ENCODE assay signal across 9 cellular contexts in the genomic region with DNA sequence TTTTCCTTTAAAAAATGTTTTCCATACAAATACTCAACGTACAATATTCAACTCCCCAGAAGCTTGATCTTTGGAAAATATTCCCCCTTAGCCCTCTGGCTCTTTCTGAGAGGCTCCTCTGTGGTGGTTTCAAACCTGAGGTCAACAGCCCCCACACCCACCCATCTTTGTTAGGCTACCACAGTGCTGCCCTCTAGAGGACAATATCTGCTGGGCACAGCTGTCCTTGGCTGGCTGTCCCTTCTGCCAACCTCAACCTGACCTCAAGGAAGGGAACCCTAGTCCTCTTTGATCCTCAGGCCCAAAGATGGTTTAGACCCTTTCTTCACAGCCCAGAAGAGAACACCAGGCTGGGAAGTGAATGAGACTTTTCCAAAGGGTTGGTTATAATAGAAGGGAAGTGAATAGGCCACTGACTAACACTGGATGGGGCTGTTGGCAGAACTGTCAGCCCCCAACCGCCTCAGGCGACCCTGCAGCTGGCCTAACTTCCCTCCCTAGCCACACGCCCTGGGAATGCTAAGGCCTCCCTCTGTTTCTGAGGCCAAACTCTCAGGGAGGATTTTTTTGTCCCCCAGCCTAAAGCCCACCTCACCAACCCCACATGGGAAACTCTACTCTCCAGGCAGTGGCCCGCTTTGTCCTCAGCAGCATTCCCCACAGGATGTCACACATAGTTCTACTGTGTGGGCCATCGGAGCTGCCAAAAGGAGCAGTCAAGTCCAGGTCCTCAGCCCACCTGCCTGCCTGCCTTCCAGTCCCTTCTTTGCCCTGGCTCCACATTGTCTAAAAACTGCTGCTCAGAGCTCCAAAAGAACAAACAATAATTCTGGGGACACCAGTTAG.
DNase-seq lines count a peak whose midpoint lies in the region; ATAC-seq and TF ChIP-seq lines count a peak whose summit lies in the region.
"Had no signal": no experiment of that assay in that cellular context is flagged by ENCODE, and none has a peak within 500 bp of the region (broad histone marks: within the 10 kb centered on the region; RNA-seq: fewer than 3 reads in every experiment).

No MANE protein-coding gene starts in this region.

- DNase-seq in stimulated activated CD4-positive, alpha-beta T cell treated with anti-CD3 and anti-CD28 coated beads, Interleukin-4, amount 100 ng/mL, for 24 hours: peak; percentile 4
- no peak for DNase-seq in stimulated activated CD4-positive, alpha-beta T cell treated with anti-CD3 and anti-CD28 coated beads, Interleukin-4, amount 100 ng/mL, for 4 hours
- DNase-seq in OCI-M1 (lab: John Stamatoyannopoulos, UW) (peak; percentile 54), fibroblast of mammary gland (ENCODE audit: low read depth) (peak; percentile 18), NCI-H146 treated with DMSO at 0.1 percent for 48 hours (lab: John Stamatoyannopoulos, UW; ENCODE audit: unreplicated experiment) (no peak)
- DNase-seq in NK-92 treated with Interleukin-12 subunit alpha and Interleukin-12 subunit beta, amount 100 ng/mL, for 24 hours (lab: John Stamatoyannopoulos, UW): no peak
- DNase-seq: amniotic stem cell had no signal

- no peak for ATAC-seq in HG02840 (IDR thresholded peaks at IDR 0.05; ENCODE audit: low FRiP score, unreplicated experiment)
- ATAC-seq in GM18868 (IDR thresholded peaks at IDR 0.05; ENCODE audit: unreplicated experiment): no peak

- peak; percentile 56 for TF ChIP-seq CTCF in fibroblast of mammary gland (conservative IDR thresholded peaks at IDR 0.05; ENCODE audit: control insufficient read depth, insufficient read depth, low read depth, low read length)

- no peak overlapping the region for H3K4me3 ChIP-seq in fibroblast of mammary gland (ENCODE audit: control insufficient read depth, low read depth, low read length)

Comparison
In these comparisons a context has a peak if more than half of its experiments do, and no peak if none do; other contexts are left out.
1. DNase-seq: peak in stimulated activated CD4-positive, alpha-beta T cell treated with anti-CD3 and anti-CD28 coated beads, Interleukin-4, amount 100 ng/mL, for 24 hours (single experiment), OCI-M1 (single experiment) and fibroblast of mammary gland (single experiment); none in stimulated activated CD4-positive, alpha-beta T cell treated with anti-CD3 and anti-CD28 coated beads, Interleukin-4, amount 100 ng/mL, for 4 hours (0 of 2), NK-92 treated with Interleukin-12 subunit alpha and Interleukin-12 subunit beta, amount 100 ng/mL, for 24 hours (single experiment) and NCI-H146 treated with DMSO at 0.1 percent for 48 hours (single experiment).